ENCODE assay signal across 35 cellular contexts in genomic region chr11:109799604-109800003, GRCh38.
"Had no signal": no experiment of that assay in that cellular context is flagged by ENCODE, and none has a peak within 500 bp of the region (broad histone marks: within the 10 kb centered on the region; RNA-seq: fewer than 3 reads in every experiment).

No MANE protein-coding gene starts in this region.

- H3K4me3 Mint-ChIP-seq: activated naive CD4-positive, alpha-beta T cell treated with anti-CD3 and anti-CD28 coated beads for 36 hours; activated naive CD4-positive, alpha-beta T cell treated with anti-CD3 and anti-CD28 coated beads, Interleukin-2, amount 10 ng/mL, durations not matched to agents 7 days and 5 days; activated naive CD4-positive, alpha-beta T cell treated with anti-CD3 and anti-CD28 coated beads, Interleukin-2, amount 50 U/mL, for 24 hours; activated naive CD8-positive, alpha-beta T cell; activated naive CD8-positive, alpha-beta T cell treated with anti-CD3 and anti-CD28 coated beads for 36 hours; activated naive CD8-positive, alpha-beta T cell treated with anti-CD3 and anti-CD28 coated beads, Interleukin-2, amount 10 ng/mL, durations not matched to agents 7 days and 5 days; activated naive CD8-positive, alpha-beta T cell treated with anti-CD3 and anti-CD28 coated beads, Interleukin-2, amount 50 U/mL, for 24 hours; activated T-cell treated with anti-CD3 and anti-CD28 coated beads, Interleukin-2, amount 50 U/mL, for 4 hours; activated T-cell treated with anti-CD3 and anti-CD28 coated beads, Interleukin-2, amount 50 U/mL, for 72 hours; activated T-helper 1 cell treated with anti-CD3 and anti-CD28 coated beads, Interleukin-12 subunit alpha, Interleukin-12 subunit beta, Interleukin-2, Interleukin-4 antibody, amounts not matched to agents 30 ng/mL and 10 ng/mL and 1 ng/mL, durations not matched to agents 14 hours and 24 hours and 36 hours; activated T-helper 17 cell treated with anti-CD3 and anti-CD28 coated beads, Interleukin-2, amount 50 U/mL, for 72 hours; brain; central memory CD8-positive, alpha-beta T cell had no signal

- H3K9me3 Mint-ChIP-seq: activated naive CD4-positive, alpha-beta T cell treated with anti-CD3 and anti-CD28 coated beads, Interleukin-2, amount 10 ng/mL, durations not matched to agents 7 days and 5 days; activated naive CD4-positive, alpha-beta T cell treated with anti-CD3 and anti-CD28 coated beads, Interleukin-2, amount 50 U/mL, for 24 hours; activated naive CD8-positive, alpha-beta T cell treated with anti-CD3 and anti-CD28 coated beads, Interleukin-2, amount 50 U/mL, for 24 hours; activated T-cell treated with anti-CD3 and anti-CD28 coated beads, Interleukin-2, amount 50 U/mL, for 4 hours; activated T-helper 1 cell treated with anti-CD3 and anti-CD28 coated beads, Interleukin-12 subunit alpha, Interleukin-12 subunit beta, Interleukin-2, Interleukin-4 antibody, amounts not matched to agents 30 ng/mL and 10 ng/mL and 1 ng/mL, durations not matched to agents 14 hours and 24 hours and 36 hours; activated T-helper 2 cell treated with anti-CD3 and anti-CD28 coated beads, Interferon-gamma antibody, Interleukin-2, Interleukin-4, amounts not matched to agents 10 μg/mL and 5 μg/mL and 100 μg/mL, durations not matched to agents 14 hours and 24 hours and 36 hours had no signal

- H3K9me3 ChIP-seq: adrenal gland, ascending aorta, body of pancreas had no signal

- H3K36me3 Mint-ChIP-seq: activated naive CD4-positive, alpha-beta T cell treated with anti-CD3 and anti-CD28 coated beads, Interleukin-2, amount 10 ng/mL, durations not matched to agents 7 days and 5 days; activated naive CD4-positive, alpha-beta T cell treated with anti-CD3 and anti-CD28 coated beads, Interleukin-2, amount 50 U/mL, for 24 hours; activated naive CD4-positive, alpha-beta T cell treated with anti-CD3 and anti-CD28 coated beads, Interleukin-2, amount 50 U/mL, for 72 hours; activated naive CD8-positive, alpha-beta T cell; activated naive CD8-positive, alpha-beta T cell treated with anti-CD3 and anti-CD28 coated beads for 36 hours; activated naive CD8-positive, alpha-beta T cell treated with anti-CD3 and anti-CD28 coated beads, Interleukin-2, amount 10 ng/mL, durations not matched to agents 7 days and 5 days; brain had no signal

- DNase-seq: activated effector memory CD4-positive, alpha-beta T cell treated with anti-CD3 and anti-CD28 coated beads, Interleukin-2, amount 50 U/mL, for 16 hours; activated effector memory CD4-positive, alpha-beta T cell treated with Interleukin-2 at 50 U/mL for 16 hours; activated gamma-delta T cell; activated gamma-delta T cell treated with Interleukin-2 at 50 U/mL for 16 hours; activated naive CD4-positive, alpha-beta T cell; activated naive CD4-positive, alpha-beta T cell treated with anti-CD3 and anti-CD28 coated beads for 36 hours; activated naive CD4-positive, alpha-beta T cell treated with anti-CD3 and anti-CD28 coated beads, Interleukin-2, amount 10 ng/mL, durations not matched to agents 7 days and 5 days; activated naive CD4-positive, alpha-beta T cell treated with anti-CD3 and anti-CD28 coated beads, Interleukin-2, amount 50 U/mL, for 16 hours; activated naive CD4-positive, alpha-beta T cell treated with Interleukin-2 at 50 U/mL for 16 hours; activated naive CD8-positive, alpha-beta T cell treated with anti-CD3 and anti-CD28 coated beads for 36 hours; activated naive CD8-positive, alpha-beta T cell treated with anti-CD3 and anti-CD28 coated beads, Interleukin-2, amount 10 ng/mL, durations not matched to agents 7 days and 5 days; activated naive CD8-positive, alpha-beta T cell treated with anti-CD3 and anti-CD28 coated beads, Interleukin-2, amount 50 U/mL, for 24 hours; activated T-cell treated with anti-CD3 and anti-CD28 coated beads, Interleukin-2, amount 50 U/mL, for 4 hours; activated T-cell treated with anti-CD3 and anti-CD28 coated beads, Interleukin-2, amount 50 U/mL, for 48 hours; activated T-cell treated with anti-CD3 and anti-CD28 coated beads, Interleukin-2, amount 50 U/mL, for 72 hours; adrenal gland; amniotic stem cell; amygdala; anterior cingulate cortex; aorta; body of pancreas; brain microvascular endothelial cell; caudate nucleus; central memory CD4-positive, alpha-beta T cell; cerebellar nuclear complex had no signal

- ATAC-seq: activated naive CD4-positive, alpha-beta T cell treated with anti-CD3 and anti-CD28 coated beads, Interleukin-2, amount 50 U/mL, for 72 hours; activated naive CD8-positive, alpha-beta T cell treated with anti-CD3 and anti-CD28 coated beads, Interleukin-2, amount 50 U/mL, for 24 hours; activated T-cell treated with anti-CD3 and anti-CD28 coated beads, Interleukin-2, amount 50 U/mL, for 4 hours; activated T-cell treated with anti-CD3 and anti-CD28 coated beads, Interleukin-2, amount 50 U/mL, for 72 hours; activated T-helper 17 cell treated with anti-CD3 and anti-CD28 coated beads, Interleukin-2, amount 50 U/mL, for 72 hours; body of pancreas had no signal

- H3K27ac Mint-ChIP-seq: activated naive CD4-positive, alpha-beta T cell treated with anti-CD3 and anti-CD28 coated beads for 36 hours; activated naive CD4-positive, alpha-beta T cell treated with anti-CD3 and anti-CD28 coated beads, Interleukin-2, amount 10 ng/mL, durations not matched to agents 7 days and 5 days; activated naive CD4-positive, alpha-beta T cell treated with anti-CD3 and anti-CD28 coated beads, Interleukin-2, amount 50 U/mL, for 24 hours; activated naive CD4-positive, alpha-beta T cell treated with anti-CD3 and anti-CD28 coated beads, Interleukin-2, amount 50 U/mL, for 72 hours; activated naive CD8-positive, alpha-beta T cell; activated naive CD8-positive, alpha-beta T cell treated with anti-CD3 and anti-CD28 coated beads for 36 hours; activated naive CD8-positive, alpha-beta T cell treated with anti-CD3 and anti-CD28 coated beads, Interleukin-2, amount 10 ng/mL, durations not matched to agents 7 days and 5 days; activated naive CD8-positive, alpha-beta T cell treated with anti-CD3 and anti-CD28 coated beads, Interleukin-2, amount 50 U/mL, for 24 hours; activated T-cell treated with anti-CD3 and anti-CD28 coated beads, Interleukin-2, amount 50 U/mL, for 72 hours; activated T-helper 1 cell treated with anti-CD3 and anti-CD28 coated beads, Interleukin-12 subunit alpha, Interleukin-12 subunit beta, Interleukin-2, Interleukin-4 antibody, amounts not matched to agents 30 ng/mL and 10 ng/mL and 1 ng/mL, durations not matched to agents 14 hours and 24 hours and 36 hours; activated T-helper 17 cell treated with anti-CD3 and anti-CD28 coated beads, Interleukin-2, amount 50 U/mL, for 72 hours; activated T-helper 2 cell treated with anti-CD3 and anti-CD28 coated beads, Interferon-gamma antibody, Interleukin-2, Interleukin-4, amounts not matched to agents 10 μg/mL and 5 μg/mL and 100 μg/mL, durations not matched to agents 14 hours and 24 hours and 36 hours; brain had no signal

- H3K4me1 Mint-ChIP-seq: activated naive CD4-positive, alpha-beta T cell treated with anti-CD3 and anti-CD28 coated beads, Interleukin-2, amount 10 ng/mL, durations not matched to agents 7 days and 5 days; activated naive CD4-positive, alpha-beta T cell treated with anti-CD3 and anti-CD28 coated beads, Interleukin-2, amount 50 U/mL, for 24 hours; activated naive CD8-positive, alpha-beta T cell treated with anti-CD3 and anti-CD28 coated beads for 36 hours; activated naive CD8-positive, alpha-beta T cell treated with anti-CD3 and anti-CD28 coated beads, Interleukin-2, amount 10 ng/mL, durations not matched to agents 7 days and 5 days; activated naive CD8-positive, alpha-beta T cell treated with anti-CD3 and anti-CD28 coated beads, Interleukin-2, amount 50 U/mL, for 24 hours; activated T-helper 17 cell treated with anti-CD3 and anti-CD28 coated beads, Interleukin-2, amount 50 U/mL, for 72 hours; brain; central memory CD8-positive, alpha-beta T cell had no signal

- FAIRE-seq: bronchial epithelial cell had no signal

- H3K27me3 Mint-ChIP-seq: activated naive CD4-positive, alpha-beta T cell treated with anti-CD3 and anti-CD28 coated beads, Interleukin-2, amount 10 ng/mL, durations not matched to agents 7 days and 5 days; activated naive CD4-positive, alpha-beta T cell treated with anti-CD3 and anti-CD28 coated beads, Interleukin-2, amount 50 U/mL, for 24 hours; activated naive CD8-positive, alpha-beta T cell; activated naive CD8-positive, alpha-beta T cell treated with anti-CD3 and anti-CD28 coated beads, Interleukin-2, amount 10 ng/mL, durations not matched to agents 7 days and 5 days; activated naive CD8-positive, alpha-beta T cell treated with anti-CD3 and anti-CD28 coated beads, Interleukin-2, amount 50 U/mL, for 24 hours; activated T-helper 17 cell treated with anti-CD3 and anti-CD28 coated beads, Interleukin-2, amount 50 U/mL, for 72 hours; brain; central memory CD8-positive, alpha-beta T cell had no signal
